Comparison of ENCODE assay signal across 15 cellular contexts in genomic region chr17:80389011-80389995, GRCh38. TPM values are rescaled to one million over a fixed set of nuclear protein-coding genes. Genes with fewer than 3 reads are reported as not detected.
DNase-seq lines count a peak whose midpoint lies in the region; ATAC-seq and TF ChIP-seq lines count a peak whose summit lies in the region.
"Had no signal": no experiment of that assay in that cellular context is flagged by ENCODE, and none has a peak within 500 bp of the region (broad histone marks: within the 10 kb centered on the region; RNA-seq: fewer than 3 reads in every experiment).

No MANE protein-coding gene starts in this region.

- no peak overlapping the region for H4K91ac ChIP-seq in IMR-90 (ENCODE audit: insufficient read depth, low read depth, low read length)

- peaks cover 0 to 6% of the 10 kb centered on the region in 2 experiments; a peak in 2 of 4 replicates for H3K79me1 ChIP-seq in IMR-90 (ENCODE audit: low read depth in 1 of 2, low read length in 2 of 2)

- H3K9me3 Mint-ChIP-seq in nephron: no peaks in the 10 kb centered on the region
- H3K9me3 Mint-ChIP-seq: memory B cell had no signal

- H3K27me3 ChIP-seq in BE2C (no peaks in the 10 kb centered on the region), IMR-90 (ENCODE audit: control insufficient read depth, insufficient read depth, low read length) (no peaks in the 10 kb centered on the region)

- no peak for TF ChIP-seq RAD21 in IMR-90 (IDR thresholded peaks at IDR 0.05; ENCODE audit: low read length)

- H3K36me3 Mint-ChIP-seq in nephron (ENCODE audit: low read depth): peaks cover 35% of the 10 kb centered on the region

- no peak for TF ChIP-seq POLR2A in IMR-90 (IDR thresholded peaks at IDR 0.05; ENCODE audit: low read depth, low read length)
- TF ChIP-seq POLR2A in GM18505 (IDR thresholded peaks at IDR 0.05; ENCODE audit: borderline replicate concordance, extremely low read depth, insufficient read depth, insufficient read length): no peak

- no peaks in the 10 kb centered on the region for H3K9me3 ChIP-seq in BE2C
- no peaks in the 10 kb centered on the region for H3K9me3 ChIP-seq in IMR-90 (ENCODE audit: control insufficient read depth, insufficient read depth, low read length)

- dilution Hi-C loops in IMR-90 (cut with HindIII; ENCODE audit: low sequenced_read_pairs, unreplicated experiment): no loop called here

- H3K36me3 ChIP-seq in BE2C: peaks cover 9% of the 10 kb centered on the region
- H3K36me3 ChIP-seq in IMR-90 (ENCODE audit: control insufficient read depth, insufficient read depth, low read length): peaks cover 75% of the 10 kb centered on the region

- peak overlapping the region in 1 of 3 experiments; percentile 23 for H3K4me3 Mint-ChIP-seq in nephron
- H3K4me3 Mint-ChIP-seq: memory B cell had no signal

- WGBS in IMR-90 (ENCODE audit: extremely low coverage in 2 of 2, insufficient read length in 1 of 2), 2 experiments: 66% methylated on average over 6 of the region's 22 CpGs; no CpG with 5 or more reads in 1 of the 2 experiments

- H3K9ac ChIP-seq in IMR-90 (ENCODE audit: low read depth, low read length): no peak overlapping the region

- no peak overlapping the region for H2BK5ac ChIP-seq in IMR-90 (ENCODE audit: low read depth, low read length, poor library complexity, severe bottlenecking)

- H2AFZ ChIP-seq in IMR-90 (replicated peaks; ENCODE audit: low read length, poor library complexity): peak overlapping the region; percentile 5

- TF ChIP-seq CTCF in BE2C (IDR thresholded peaks at IDR 0.05; ENCODE audit: low read depth, low read length): no peak
- TF ChIP-seq CTCF in IMR-90 (conservative IDR thresholded peaks at IDR 0.05; ENCODE audit: low read depth, low read length): no peak
- no peak for TF ChIP-seq CTCF in coronary artery (IDR thresholded peaks at IDR 0.05)
- TF ChIP-seq CTCF in nephron (IDR thresholded peaks at IDR 0.05; ENCODE audit: unreplicated experiment in 3 of 3): no peak

- intact Hi-C loops in IMR-90 (cut with micrococcal nuclease): no loop called here

- no peaks in the 10 kb centered on the region for H3K27me3 Mint-ChIP-seq in nephron (ENCODE audit: low read depth)
- H3K27me3 Mint-ChIP-seq: memory B cell had no signal

- peak overlapping the region; percentile 72 to 76 (median 74) for H3K27ac Mint-ChIP-seq in nephron
- H3K27ac Mint-ChIP-seq: memory B cell had no signal

- H2BK15ac ChIP-seq in IMR-90 (ENCODE audit: low read depth, low read length): no peak overlapping the region

- H3K56ac ChIP-seq in IMR-90 (ENCODE audit: extremely low read depth, insufficient read depth, low read length): no peak overlapping the region

- H2BK20ac ChIP-seq in IMR-90 (ENCODE audit: low read depth, low read length): no peak overlapping the region

- POLR2A ChIA-PET in IMR-90 (lab: Charles Lee; ENCODE audit: unreplicated experiment): no interaction called here

- no peak overlapping the region for H3K14ac ChIP-seq in IMR-90 (replicated peaks; ENCODE audit: low read depth, low read length)

- H3K27ac ChIP-seq in IMR-90 (ENCODE audit: insufficient read depth, low read length): no peak overlapping the region
- no peak overlapping the region for H3K27ac ChIP-seq in coronary artery

- H3K4me3 ChIP-seq in BE2C (ENCODE audit: low read depth, low read length) (no peak overlapping the region), IMR-90 (ENCODE audit: insufficient read depth, low read depth, low read length) (no peak overlapping the region), coronary artery (no peak overlapping the region)

- no peak overlapping the region for H3K23ac ChIP-seq in IMR-90 (ENCODE audit: low read depth, low read length)

- no peak overlapping the region for H2BK120ac ChIP-seq in IMR-90 (ENCODE audit: low read depth, low read length)

- in situ Hi-C loops in IMR-90 (cut with MboI; ENCODE audit: low sequenced_read_pairs): no loop called here

- DNase-seq in BE2C: peak; percentile 58
- peak; percentile 13 for DNase-seq in IMR-90
- peak; percentile 70 for DNase-seq in coronary artery (ENCODE audit: low spot score)
- DNase-seq in NCI-H2107 treated with DMSO at 0.1 percent for 48 hours (lab: John Stamatoyannopoulos, UW; ENCODE audit: unreplicated experiment): no peak
- no peak for DNase-seq in stimulated activated CD4-positive, alpha-beta T cell treated with anti-CD3 and anti-CD28 coated beads, Interleukin-2, amount 100 ng/mL, for 24 hours
- DNase-seq: NCI-H2029 treated with DMSO at 0.1 percent for 48 hours; NCI-H526 treated with DMSO at 0.1 percent for 48 hours; nucleus accumbens; small intestine; stimulated activated naive CD8-positive, alpha-beta T cell treated with anti-CD3 and anti-CD28 coated beads, Interleukin-15, Interleukin-2, amounts not matched to agents 100 U/mL and 50 U/mL, for 24 hours had no signal

- H3K9me1 ChIP-seq in IMR-90 (ENCODE audit: insufficient read depth, low read length): no peaks in the 10 kb centered on the region

- no peak overlapping the region for H3K4me2 ChIP-seq in IMR-90 (ENCODE audit: low read depth, low read length)

- ATAC-seq in IMR-90 (ENCODE audit: low read depth): no peak
- ATAC-seq in HG03520 (IDR thresholded peaks at IDR 0.05; ENCODE audit: unreplicated experiment): no peak
- no peak for ATAC-seq in GM18505 (IDR thresholded peaks at IDR 0.05; ENCODE audit: unreplicated experiment)
- ATAC-seq: HepG2; stimulated activated naive CD8-positive, alpha-beta T cell treated with anti-CD3 and anti-CD28 coated beads, Interleukin-15, Interleukin-2, amounts not matched to agents 100 U/mL and 50 U/mL, for 24 hours had no signal

- CTCF ChIA-PET in IMR-90 (lab: Yijun Ruan, JAX): no interaction called here

- BruUV-seq in IMR-90 (replicated peaks; lab: Mats Ljungman, UMichigan): no TSS peak

- no peak overlapping the region for H3K18ac ChIP-seq in IMR-90 (ENCODE audit: low read depth, low read length)

- H4K5ac ChIP-seq in IMR-90 (ENCODE audit: low read depth, low read length): no peak overlapping the region

- H4K20me1 ChIP-seq in IMR-90 (ENCODE audit: insufficient read depth, low read length): no peaks in the 10 kb centered on the region; the same call in 1 of the 2 replicates

- H2AK5ac ChIP-seq in IMR-90 (ENCODE audit: low read depth, low read length): no peak overlapping the region

- H4K8ac ChIP-seq in IMR-90 (ENCODE audit: low read depth in 2 of 2, low read length in 2 of 2): no peak overlapping the region

- peaks cover 39% of the 10 kb centered on the region for H3K4me1 Mint-ChIP-seq in nephron
- H3K4me1 Mint-ChIP-seq: memory B cell had no signal

- H3K4ac ChIP-seq in IMR-90 (ENCODE audit: low read depth, low read length): no peak overlapping the region

- H2AK9ac ChIP-seq in IMR-90 (replicated peaks; ENCODE audit: low read depth, low read length, poor library complexity): peak overlapping the region; percentile 25

- H3K4me1 ChIP-seq in BE2C: peaks cover 11% of the 10 kb centered on the region
- H3K4me1 ChIP-seq in IMR-90 (ENCODE audit: control insufficient read depth, insufficient read depth, low read length): peaks cover 2% of the 10 kb centered on the region

TF ChIP-seq in IMR-90, 13 proteins besides CTCF, POLR2A, EP300 and RAD21:
- TF ChIP-seq ELK1 (IDR thresholded peaks at IDR 0.05; ENCODE audit: borderline replicate concordance, low read depth, low read length) (no peak), CEBPB (IDR thresholded peaks at IDR 0.05; ENCODE audit: low read depth, low read length) (no peak), MXI1 (IDR thresholded peaks at IDR 0.05; ENCODE audit: borderline replicate concordance, low read depth, low read length) (no peak), MAFK (IDR thresholded peaks at IDR 0.05; ENCODE audit: low read depth, low read length) (no peak), SMC3 (IDR thresholded peaks at IDR 0.05; ENCODE audit: low read depth, low read length) (no peak), MAZ (IDR thresholded peaks at IDR 0.05; ENCODE audit: borderline replicate concordance, low read depth, low read length) (no peak), RFX5 (IDR thresholded peaks at IDR 0.05; ENCODE audit: low read depth, low read length) (no peak), NFE2L2 (IDR thresholded peaks at IDR 0.05; ENCODE audit: low read depth, low read length) (no peak), USF2 (IDR thresholded peaks at IDR 0.05; ENCODE audit: low read depth, low read length) (no peak)

RNA-seq across cellular contexts. Expression of gene ENDOV, which starts 25.7 kb away (rescaled TPM):
- polyA plus RNA-seq in BE2C (2012; ENCODE audit: insufficient read depth, insufficient read length, low read depth): 52.5 TPM
- total RNA-seq in IMR-90 (2012; rRNA removed): 9.4 and 15.1 TPM in 2 replicates
- polyA plus RNA-seq in IMR-90 (2012; rRNA removed): 30.3 and 33.4 TPM in 2 replicates
- 42.5 and 47.9 TPM in 2 replicates for polyA plus RNA-seq in IMR-90 (2012; cell fraction: cytosol; rRNA removed)
- 50.0 and 67.2 TPM in 2 replicates for polyA plus RNA-seq in IMR-90 (2012; cell fraction: nucleus; rRNA removed; ENCODE audit: low replicate concordance)

Comparison
In these comparisons a context has a peak if more than half of its experiments do, and no peak if none do; other contexts are left out.
1. DNase-seq: peak in BE2C (single experiment), IMR-90 (single experiment) and coronary artery (single experiment); none in NCI-H2107 treated with DMSO at 0.1 percent for 48 hours (single experiment) and stimulated activated CD4-positive, alpha-beta T cell treated with anti-CD3 and anti-CD28 coated beads, Interleukin-2, amount 100 ng/mL, for 24 hours (0 of 2).